9 cellular contexts compared by ENCODE assay signal in the genomic region with DNA sequence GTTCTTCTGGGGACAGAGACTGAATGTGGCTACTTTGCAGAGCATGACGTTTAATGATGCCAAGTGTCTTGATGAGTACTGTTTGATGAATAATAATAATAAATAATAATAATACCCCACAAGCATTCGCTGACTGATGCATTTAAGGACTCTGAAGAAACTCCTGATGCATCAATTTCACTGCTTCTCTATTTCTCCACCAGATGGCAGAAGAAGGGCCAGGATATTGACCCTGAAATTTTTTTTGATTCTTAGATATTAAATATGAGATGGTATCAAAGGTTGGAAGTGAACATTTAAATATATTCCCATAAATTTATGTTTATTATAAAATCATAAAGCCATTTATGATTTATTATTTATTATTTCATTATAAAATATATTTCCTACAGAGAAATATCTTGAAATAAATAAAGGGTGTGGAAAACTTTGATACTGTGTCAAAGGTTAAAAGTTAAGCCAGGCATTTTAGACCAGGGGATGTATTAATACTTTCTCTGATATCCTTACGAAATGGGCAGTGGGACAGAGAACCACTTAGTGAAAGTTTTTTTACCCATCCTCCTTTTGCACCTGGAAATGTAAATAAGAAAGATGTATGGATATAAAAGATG.
DNase-seq lines count a peak whose midpoint lies in the region; ATAC-seq, FAIRE-seq and TF ChIP-seq lines count a peak whose summit lies in the region.
"Had no signal": no experiment of that assay in that cellular context is flagged by ENCODE, and none has a peak within 500 bp of the region (broad histone marks: within the 10 kb centered on the region; RNA-seq: fewer than 3 reads in every experiment).

No MANE protein-coding gene starts in this region.

- no peaks in the 10 kb centered on the region for H3K36me3 Mint-ChIP-seq in activated naive CD8-positive, alpha-beta T cell treated with anti-CD3 and anti-CD28 coated beads, Interleukin-2, amount 50 U/mL, for 24 hours (ENCODE audit: low read depth)

- H3K4me3 ChIP-seq in NB4 (ENCODE audit: low read depth, low read length) (no peak overlapping the region), brain microvascular endothelial cell (ENCODE audit: low read depth, low read length) (no peak overlapping the region), lower lobe of right lung (no peak overlapping the region)

- ATAC-seq in lower lobe of right lung (peak in 1 of 2 donors; percentile 58), GM21447 (IDR thresholded peaks at IDR 0.05; ENCODE audit: unreplicated experiment) (no peak)
- ATAC-seq in activated naive CD8-positive, alpha-beta T cell treated with anti-CD3 and anti-CD28 coated beads, Interleukin-2, amount 50 U/mL, for 24 hours: no peak

- no peaks in the 10 kb centered on the region for H3K9me3 Mint-ChIP-seq in activated naive CD8-positive, alpha-beta T cell treated with anti-CD3 and anti-CD28 coated beads, Interleukin-2, amount 50 U/mL, for 24 hours
- H3K9me3 Mint-ChIP-seq: T-helper 1 cell treated with Interleukin-12 subunit alpha and Interleukin-12 subunit beta and Interleukin-4 antibody, amounts not matched to agents 30 μg/mL and 1 μg/mL, for 36 hours had no signal

- peaks cover 12% of the 10 kb centered on the region for H3K4me1 Mint-ChIP-seq in activated naive CD8-positive, alpha-beta T cell treated with anti-CD3 and anti-CD28 coated beads, Interleukin-2, amount 50 U/mL, for 24 hours

- no peaks in the 10 kb centered on the region for H3K9me3 ChIP-seq in lower lobe of right lung

- peak; percentile 41 for DNase-seq in DMS 273 (lab: John Stamatoyannopoulos, UW; ENCODE audit: unreplicated experiment)
- no peak for DNase-seq in DMS 273 treated with DMSO at 0.1 percent for 48 hours (lab: John Stamatoyannopoulos, UW)
- DNase-seq in NB4 (ENCODE audit: low read depth): peak; percentile 21
- DNase-seq in brain microvascular endothelial cell: peak; percentile 42
- no peak for DNase-seq in lower lobe of right lung
- DNase-seq in H54 (ENCODE audit: insufficient read length, low spot score): no peak
- DNase-seq in activated naive CD8-positive, alpha-beta T cell treated with anti-CD3 and anti-CD28 coated beads, Interleukin-2, amount 50 U/mL, for 24 hours: no peak

- no peak overlapping the region for H3K27ac Mint-ChIP-seq in activated naive CD8-positive, alpha-beta T cell treated with anti-CD3 and anti-CD28 coated beads, Interleukin-2, amount 50 U/mL, for 24 hours
- H3K27ac Mint-ChIP-seq: T-helper 1 cell treated with Interleukin-12 subunit alpha and Interleukin-12 subunit beta and Interleukin-4 antibody, amounts not matched to agents 30 μg/mL and 1 μg/mL, for 36 hours had no signal

- H3K36me3 ChIP-seq in brain microvascular endothelial cell (replicated peaks) (no peaks in the 10 kb centered on the region), lower lobe of right lung (no peaks in the 10 kb centered on the region)

- intact Hi-C loops in lower lobe of right lung (cut with DNase I): loop anchor here (5.0 kb wide), 1 partner anchor 387 kb away; no protein-coding TSS in a partner anchor

- H3K27ac ChIP-seq in brain microvascular endothelial cell (no peak overlapping the region), lower lobe of right lung (no peak overlapping the region)

- H3K27me3 ChIP-seq in brain microvascular endothelial cell (replicated peaks): no peaks in the 10 kb centered on the region
- H3K27me3 ChIP-seq in lower lobe of right lung (ENCODE audit: low read depth): no peaks in the 10 kb centered on the region

- no peak overlapping the region for H3K4me3 Mint-ChIP-seq in activated naive CD8-positive, alpha-beta T cell treated with anti-CD3 and anti-CD28 coated beads, Interleukin-2, amount 50 U/mL, for 24 hours
- H3K4me3 Mint-ChIP-seq: T-helper 1 cell treated with Interleukin-12 subunit alpha and Interleukin-12 subunit beta and Interleukin-4 antibody, amounts not matched to agents 30 μg/mL and 1 μg/mL, for 36 hours had no signal

- no peak for FAIRE-seq in H54 (lab: Jason Lieb, UNC)

- peaks cover 27% of the 10 kb centered on the region for H3K4me1 ChIP-seq in lower lobe of right lung

- TF ChIP-seq POLR2A in NB4 (IDR thresholded peaks at IDR 0.05; ENCODE audit: extremely low read depth, insufficient read length) (no peak), H54 (IDR thresholded peaks at IDR 0.05; ENCODE audit: low read depth, low read length) (no peak)

- in situ Hi-C loops in brain microvascular endothelial cell (cut with HindIII; ENCODE audit: low pct_ligation_motif_present, low sequenced_read_pairs): no loop called here

- TF ChIP-seq CTCF in NB4 (IDR thresholded peaks at IDR 0.05; ENCODE audit: low read depth, low read length) (peak; percentile 54), brain microvascular endothelial cell (IDR thresholded peaks at IDR 0.05; ENCODE audit: low read depth, low read length, missing control alignments) (peak; percentile 71), lower lobe of right lung (IDR thresholded peaks at IDR 0.05) (peak; percentile 87)

- H3K27me3 Mint-ChIP-seq in activated naive CD8-positive, alpha-beta T cell treated with anti-CD3 and anti-CD28 coated beads, Interleukin-2, amount 50 U/mL, for 24 hours: peaks cover 29% of the 10 kb centered on the region

Comparison
In these comparisons a context has a peak if more than half of its experiments do, and no peak if none do; other contexts are left out.
1. DNase-seq: peak in DMS 273 (single experiment), NB4 (single experiment) and brain microvascular endothelial cell (single experiment); none in DMS 273 treated with DMSO at 0.1 percent for 48 hours (single experiment), lower lobe of right lung (single experiment), H54 (single experiment) and activated naive CD8-positive, alpha-beta T cell treated with anti-CD3 and anti-CD28 coated beads, Interleukin-2, amount 50 U/mL, for 24 hours (single experiment).
2. Peak in every context shown above with its lines, with median percentiles within 50 percentile points of each other: CTCF ChIP-seq.